In the genomic region with DNA sequence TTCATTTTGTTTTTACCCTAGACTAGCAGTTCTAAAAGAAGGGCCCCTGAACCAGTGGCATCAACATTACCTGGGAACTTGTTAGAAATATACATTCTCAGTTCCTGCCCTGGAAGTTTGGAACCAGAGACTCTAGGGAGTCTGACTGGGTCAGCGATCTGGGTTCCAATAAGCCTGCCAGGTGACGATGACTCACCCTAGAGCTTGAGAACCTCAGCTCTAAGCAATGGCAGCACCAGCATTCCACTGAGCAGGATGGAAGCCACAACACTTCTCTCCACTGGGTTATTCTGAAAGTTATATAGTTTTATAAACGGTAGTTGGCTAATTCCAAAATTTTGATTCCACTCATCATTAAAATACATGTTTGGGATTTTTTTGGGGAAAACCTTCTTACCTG, we compare ENCODE assay signal across 26 cellular contexts.
DNase-seq lines count a peak whose midpoint lies in the region; ATAC-seq and TF ChIP-seq lines count a peak whose summit lies in the region.
"Had no signal": no experiment of that assay in that cellular context is flagged by ENCODE, and none has a peak within 500 bp of the region (broad histone marks: within the 10 kb centered on the region; RNA-seq: fewer than 3 reads in every experiment).

No MANE protein-coding gene starts in this region.

- H2BK20ac ChIP-seq in IMR-90 (ENCODE audit: low read depth, low read length): no peak overlapping the region

- no TSS peak for BruUV-seq in IMR-90 (replicated peaks; lab: Mats Ljungman, UMichigan)

- no peaks in the 10 kb centered on the region for H4K20me1 ChIP-seq in IMR-90 (ENCODE audit: insufficient read depth, low read length)

- no peak overlapping the region for H3K27ac Mint-ChIP-seq in HFFc6
- H3K27ac Mint-ChIP-seq: activated CD4-positive, alpha-beta T cell treated with anti-CD3 and anti-CD28 coated beads, Interleukin-2, amount 10 ng/mL, durations not matched to agents 24 days and 14 days; activated naive CD8-positive, alpha-beta T cell treated with anti-CD3 and anti-CD28 coated beads, Interleukin-2, amount 50 U/mL, for 24 hours; CD4-positive, alpha-beta T cell; nephron had no signal

- intact Hi-C loops in IMR-90 (cut with micrococcal nuclease) (no loop called here), heart left ventricle (cut with DNase I) (no loop called here)

- CTCF ChIA-PET in IMR-90 (lab: Yijun Ruan, JAX): no interaction called here

- H3K4me3 ChIP-seq in IMR-90 (ENCODE audit: insufficient read depth, low read depth, low read length): no peak overlapping the region
- H3K4me3 ChIP-seq in choroid plexus epithelial cell (ENCODE audit: low read depth, low read length): no peak overlapping the region
- no peak overlapping the region for H3K4me3 ChIP-seq in heart left ventricle
- H3K4me3 ChIP-seq: dorsolateral prefrontal cortex, gastroesophageal sphincter, K562, pancreas, PC-9, right lobe of liver, vagina had no signal

- H3K79me1 ChIP-seq in IMR-90 (ENCODE audit: low read depth in 1 of 2, low read length in 2 of 2): no peaks in the 10 kb centered on the region

- no peak overlapping the region for H4K91ac ChIP-seq in IMR-90 (ENCODE audit: insufficient read depth, low read depth, low read length)

- no peak overlapping the region for H3K4me3 Mint-ChIP-seq in HFFc6
- H3K4me3 Mint-ChIP-seq: activated CD4-positive, alpha-beta T cell treated with anti-CD3 and anti-CD28 coated beads, Interleukin-2, amount 10 ng/mL, durations not matched to agents 24 days and 14 days; activated naive CD8-positive, alpha-beta T cell treated with anti-CD3 and anti-CD28 coated beads, Interleukin-2, amount 50 U/mL, for 24 hours; CD4-positive, alpha-beta T cell; nephron had no signal

- H3K9me1 ChIP-seq in IMR-90 (ENCODE audit: insufficient read depth, low read length): peaks cover 3% of the 10 kb centered on the region

- no peaks in the 10 kb centered on the region for H3K9me3 ChIP-seq in IMR-90 (ENCODE audit: control insufficient read depth, insufficient read depth, low read length)
- H3K9me3 ChIP-seq in heart left ventricle: no peaks in the 10 kb centered on the region
- H3K9me3 ChIP-seq: gastroesophageal sphincter, pancreas, right lobe of liver, vagina had no signal

- peaks cover 15% of the 10 kb centered on the region for H3K4me1 Mint-ChIP-seq in HFFc6 (ENCODE audit: low read depth)
- H3K4me1 Mint-ChIP-seq: activated CD4-positive, alpha-beta T cell treated with anti-CD3 and anti-CD28 coated beads, Interleukin-2, amount 10 ng/mL, durations not matched to agents 24 days and 14 days; activated naive CD8-positive, alpha-beta T cell treated with anti-CD3 and anti-CD28 coated beads, Interleukin-2, amount 50 U/mL, for 24 hours had no signal

- no peak overlapping the region for H3K56ac ChIP-seq in IMR-90 (ENCODE audit: extremely low read depth, insufficient read depth, low read length)

- H2AFZ ChIP-seq in IMR-90 (replicated peaks; ENCODE audit: low read length, poor library complexity): no peak overlapping the region
- H2AFZ ChIP-seq: PC-9 had no signal

- H3K14ac ChIP-seq in IMR-90 (replicated peaks; ENCODE audit: low read depth, low read length): no peak overlapping the region

- TF ChIP-seq CTCF in IMR-90 (conservative IDR thresholded peaks at IDR 0.05; ENCODE audit: low read depth, low read length): no peak
- TF ChIP-seq CTCF in choroid plexus epithelial cell (conservative IDR thresholded peaks at IDR 0.05; ENCODE audit: low read depth, low read length): no peak
- no peak for TF ChIP-seq CTCF in HFFc6 (IDR thresholded peaks at IDR 0.05)
- no peak for TF ChIP-seq CTCF in heart left ventricle (IDR thresholded peaks at IDR 0.05)

- dilution Hi-C loops in IMR-90 (cut with HindIII; ENCODE audit: low sequenced_read_pairs, unreplicated experiment): no loop called here

- H3K23ac ChIP-seq in IMR-90 (ENCODE audit: low read depth, low read length): no peak overlapping the region

- ATAC-seq in IMR-90 (ENCODE audit: low read depth) (no peak; the same call in 1 of the 2 replicates), GM18870 (IDR thresholded peaks at IDR 0.05; ENCODE audit: unreplicated experiment) (no peak), HG03378 (IDR thresholded peaks at IDR 0.05; ENCODE audit: unreplicated experiment) (no peak), heart left ventricle (no peak)
- ATAC-seq: activated naive CD8-positive, alpha-beta T cell treated with anti-CD3 and anti-CD28 coated beads, Interleukin-2, amount 50 U/mL, for 24 hours; gastroesophageal sphincter; K562; left colon; pancreas; right lobe of liver had no signal

- peaks cover 7% of the 10 kb centered on the region; the same call in 1 of the 2 replicates for H3K36me3 Mint-ChIP-seq in HFFc6 (ENCODE audit: low read depth)

- H3K4ac ChIP-seq in IMR-90 (ENCODE audit: low read depth, low read length): no peak overlapping the region

- WGBS in IMR-90 (ENCODE audit: extremely low coverage in 2 of 2, insufficient read length in 1 of 2), 2 experiments: 100% methylated on average over 2 of the region's 3 CpGs; no CpG with 5 or more reads in 1 of the 2 experiments
- WGBS in heart left ventricle, 4 donors: 87 to 100% (median 94%) methylated on average over 3 of the region's 3 CpGs

- no peak for TF ChIP-seq RAD21 in IMR-90 (IDR thresholded peaks at IDR 0.05; ENCODE audit: low read length)

- in situ Hi-C loops in IMR-90 (cut with MboI; ENCODE audit: low sequenced_read_pairs): no loop called here

- no peak overlapping the region for H4K8ac ChIP-seq in IMR-90 (ENCODE audit: low read depth in 2 of 2, low read length in 2 of 2)

- no peak overlapping the region for H4K5ac ChIP-seq in IMR-90 (ENCODE audit: low read depth, low read length)

- peaks cover 7% of the 10 kb centered on the region; the same call in 1 of the 2 replicates for H3K36me3 ChIP-seq in IMR-90 (ENCODE audit: control insufficient read depth, insufficient read depth, low read length)
- H3K36me3 ChIP-seq in heart left ventricle: peaks cover 0 to 68% (median 42%) of the 10 kb centered on the region in 9 donors

- no peak overlapping the region for H3K9ac ChIP-seq in IMR-90 (ENCODE audit: low read depth, low read length)

- H3K4me1 ChIP-seq in IMR-90 (ENCODE audit: control insufficient read depth, insufficient read depth, low read length) (no peaks in the 10 kb centered on the region), heart left ventricle (no peaks in the 10 kb centered on the region)
- H3K4me1 ChIP-seq: gastroesophageal sphincter, pancreas, right lobe of liver, vagina had no signal

- H3K18ac ChIP-seq in IMR-90 (ENCODE audit: low read depth, low read length): no peak overlapping the region

- no peaks in the 10 kb centered on the region for H3K9me3 Mint-ChIP-seq in HFFc6
- H3K9me3 Mint-ChIP-seq: activated CD4-positive, alpha-beta T cell treated with anti-CD3 and anti-CD28 coated beads, Interleukin-2, amount 10 ng/mL, durations not matched to agents 24 days and 14 days; activated naive CD8-positive, alpha-beta T cell treated with anti-CD3 and anti-CD28 coated beads, Interleukin-2, amount 50 U/mL, for 24 hours; CD4-positive, alpha-beta T cell; nephron had no signal

- H3K27ac ChIP-seq in IMR-90 (ENCODE audit: insufficient read depth, low read length) (no peak overlapping the region), heart left ventricle (no peak overlapping the region)
- H3K27ac ChIP-seq: dorsolateral prefrontal cortex, gastroesophageal sphincter, pancreas, PC-9, right lobe of liver, vagina had no signal

- POLR2A ChIA-PET in IMR-90 (lab: Charles Lee; ENCODE audit: unreplicated experiment): no interaction called here

- DNase-seq in Daoy (ENCODE audit: low read depth) (peak; percentile 65), IMR-90 (peak; percentile 45), choroid plexus epithelial cell (ENCODE audit: low read depth) (peak; percentile 75), left kidney (ENCODE audit: low read depth, low spot score) (peak; percentile 9), HFFc6 (no peak), heart left ventricle (no peak)
- DNase-seq: activated CD4-positive, alpha-beta T cell treated with anti-CD3 and anti-CD28 coated beads, Interleukin-2, amount 10 ng/mL, durations not matched to agents 24 days and 14 days; activated naive CD8-positive, alpha-beta T cell treated with anti-CD3 and anti-CD28 coated beads, Interleukin-2, amount 50 U/mL, for 24 hours; CD4-positive, alpha-beta T cell; dorsolateral prefrontal cortex; left colon; midbrain; MV-4-11; NCI-H187 treated with DMSO at 0.1 percent for 48 hours; NCI-H2227 treated with DMSO at 0.1 percent for 48 hours; NCI-H774; pancreas; PC-9; right lobe of liver; T-helper 1 cell had no signal

- no peak overlapping the region for H2BK5ac ChIP-seq in IMR-90 (ENCODE audit: low read depth, low read length, poor library complexity, severe bottlenecking)

- H3K4me2 ChIP-seq in IMR-90 (ENCODE audit: low read depth, low read length): no peak overlapping the region
- H3K4me2 ChIP-seq: PC-9 had no signal

- H3K27me3 ChIP-seq in IMR-90 (ENCODE audit: control insufficient read depth, insufficient read depth, low read length) (no peaks in the 10 kb centered on the region), heart left ventricle (no peaks in the 10 kb centered on the region)
- H3K27me3 ChIP-seq: dorsolateral prefrontal cortex, gastroesophageal sphincter, pancreas, right lobe of liver, vagina had no signal

- TF ChIP-seq POLR2A in IMR-90 (IDR thresholded peaks at IDR 0.05; ENCODE audit: low read depth, low read length) (no peak), heart left ventricle (IDR thresholded peaks at IDR 0.05) (no peak)

- no peak overlapping the region for H2BK120ac ChIP-seq in IMR-90 (ENCODE audit: low read depth, low read length)

- H2AK5ac ChIP-seq in IMR-90 (ENCODE audit: low read depth, low read length): no peak overlapping the region

- H2AK9ac ChIP-seq in IMR-90 (replicated peaks; ENCODE audit: low read depth, low read length, poor library complexity): no peak overlapping the region

- H3K27me3 Mint-ChIP-seq in HFFc6 (ENCODE audit: insufficient read depth): no peaks in the 10 kb centered on the region; the same call in 1 of the 2 replicates
- H3K27me3 Mint-ChIP-seq: activated CD4-positive, alpha-beta T cell treated with anti-CD3 and anti-CD28 coated beads, Interleukin-2, amount 10 ng/mL, durations not matched to agents 24 days and 14 days; activated naive CD8-positive, alpha-beta T cell treated with anti-CD3 and anti-CD28 coated beads, Interleukin-2, amount 50 U/mL, for 24 hours; CD4-positive, alpha-beta T cell had no signal

- no peak overlapping the region for H2BK15ac ChIP-seq in IMR-90 (ENCODE audit: low read depth, low read length)

TF ChIP-seq in IMR-90, 13 proteins besides CTCF, POLR2A, EP300 and RAD21 (continues in another document):
- TF ChIP-seq BHLHE40 (IDR thresholded peaks at IDR 0.05; ENCODE audit: low read depth, low read length): no peak
- TF ChIP-seq, protein P1, sequence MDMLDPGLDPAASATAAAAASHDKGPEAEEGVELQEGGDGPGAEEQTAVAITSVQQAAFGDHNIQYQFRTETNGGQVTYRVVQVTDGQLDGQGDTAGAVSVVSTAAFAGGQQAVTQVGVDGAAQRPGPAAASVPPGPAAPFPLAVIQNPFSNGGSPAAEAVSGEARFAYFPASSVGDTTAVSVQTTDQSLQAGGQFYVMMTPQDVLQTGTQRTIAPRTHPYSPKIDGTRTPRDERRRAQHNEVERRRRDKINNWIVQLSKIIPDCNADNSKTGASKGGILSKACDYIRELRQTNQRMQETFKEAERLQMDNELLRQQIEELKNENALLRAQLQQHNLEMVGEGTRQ (IDR thresholded peaks at IDR 0.05; ENCODE audit: low read depth, low read length): no peak
- TF ChIP-seq MAZ (IDR thresholded peaks at IDR 0.05; ENCODE audit: borderline replicate concordance, low read depth, low read length): no peak
- TF ChIP-seq CEBPB (IDR thresholded peaks at IDR 0.05; ENCODE audit: low read depth, low read length): no peak

Comparison
In these comparisons a context has a peak if more than half of its experiments do, and no peak if none do; other contexts are left out.
1. DNase-seq: peak in Daoy (single experiment), IMR-90 (single experiment), choroid plexus epithelial cell (single experiment) and left kidney (single experiment); none in HFFc6 (single experiment) and heart left ventricle (0 of 5).